ENCODE assay signal across 2 cellular contexts in genomic region chr13:37386276-37386675, GRCh38.
TF ChIP-seq lines count a peak whose summit lies in the region.

No MANE protein-coding gene starts in this region.

TF ChIP-seq in IMR-90, 13 proteins besides CTCF, POLR2A, EP300 and RAD21:
- no peak for TF ChIP-seq MXI1 (IDR thresholded peaks at IDR 0.05; ENCODE audit: borderline replicate concordance, low read depth, low read length)
- TF ChIP-seq CEBPB (IDR thresholded peaks at IDR 0.05; ENCODE audit: low read depth, low read length), result no peak
- no peak for TF ChIP-seq SMC3 (IDR thresholded peaks at IDR 0.05; ENCODE audit: low read depth, low read length)
- no peak for TF ChIP-seq RFX5 (IDR thresholded peaks at IDR 0.05; ENCODE audit: low read depth, low read length)
- no peak for TF ChIP-seq ELK1 (IDR thresholded peaks at IDR 0.05; ENCODE audit: borderline replicate concordance, low read depth, low read length)
- TF ChIP-seq MAZ (IDR thresholded peaks at IDR 0.05; ENCODE audit: borderline replicate concordance, low read depth, low read length), result no peak
- TF ChIP-seq NFE2L2 (IDR thresholded peaks at IDR 0.05; ENCODE audit: low read depth, low read length), result no peak
- TF ChIP-seq RCOR1 (IDR thresholded peaks at IDR 0.05; ENCODE audit: insufficient replicate concordance, low read length), result no peak
- TF ChIP-seq BHLHE40 (IDR thresholded peaks at IDR 0.05; ENCODE audit: low read depth, low read length), result no peak
- TF ChIP-seq USF2 (IDR thresholded peaks at IDR 0.05; ENCODE audit: low read depth, low read length), result no peak
- TF ChIP-seq MAFK (IDR thresholded peaks at IDR 0.05; ENCODE audit: low read depth, low read length), result no peak
- no peak for TF ChIP-seq FOS (IDR thresholded peaks at IDR 0.05; ENCODE audit: low read depth, low read length)
- TF ChIP-seq CHD1 (IDR thresholded peaks at IDR 0.05; ENCODE audit: low read depth, low read length), result no peak

TF ChIP-seq in H1, 55 proteins besides CTCF, POLR2A, EP300 and RAD21:
- no peak for TF ChIP-seq BACH1 (IDR thresholded peaks at IDR 0.05; ENCODE audit: low read length)
- no peak for TF ChIP-seq TAF7 (optimal IDR thresholded peaks at IDR 0.05; ENCODE audit: borderline replicate concordance, low read depth, low read length)
- TF ChIP-seq KDM4A (IDR thresholded peaks at IDR 0.05; ENCODE audit: low read depth, low read length, severe bottlenecking), result no peak
- TF ChIP-seq EGR1 (IDR thresholded peaks at IDR 0.05; ENCODE audit: borderline replicate concordance, low read depth, low read length), result no peak
- TF ChIP-seq SP4 (IDR thresholded peaks at IDR 0.05; ENCODE audit: low read length), result no peak
